Comparison of ENCODE assay signal across 12 cellular contexts in the genomic region with DNA sequence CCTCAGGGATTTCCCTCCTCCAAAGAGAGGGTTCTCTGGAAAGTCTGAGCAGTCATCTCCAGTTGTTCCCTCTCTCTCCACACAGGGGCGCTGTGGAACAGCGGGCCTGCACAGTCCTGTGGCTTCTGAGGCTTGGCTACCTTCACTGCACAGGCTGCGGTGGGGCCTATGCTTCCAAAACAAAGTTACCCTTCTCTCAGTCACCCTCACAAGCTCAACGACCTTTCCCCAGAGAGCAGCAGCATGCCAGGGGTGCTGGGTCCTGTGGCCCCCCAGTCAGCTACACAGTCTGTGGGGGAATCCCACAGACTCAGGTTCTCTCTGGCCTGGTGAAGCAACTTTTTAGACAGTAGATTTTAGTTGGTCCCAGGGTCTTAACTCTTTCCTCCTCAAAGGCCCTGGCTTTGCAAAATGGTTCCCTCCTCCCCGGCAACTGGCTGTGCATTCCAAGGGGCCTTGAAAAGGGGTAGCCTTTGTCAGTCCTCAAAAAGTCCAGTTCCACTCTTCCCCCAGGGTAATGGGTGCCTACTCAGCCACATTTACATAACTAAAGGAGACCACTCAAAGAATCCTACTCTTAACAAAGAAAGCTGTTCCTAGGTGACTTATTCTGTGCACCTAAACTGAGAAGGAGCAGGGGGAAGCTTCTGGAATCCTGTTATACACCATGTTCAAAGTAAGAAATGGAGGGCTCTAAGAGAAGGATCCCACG. TPM values are rescaled to one million over a fixed set of nuclear protein-coding genes. Genes with fewer than 3 reads are reported as not detected.
DNase-seq lines count a peak whose midpoint lies in the region; ATAC-seq and TF ChIP-seq lines count a peak whose summit lies in the region.
"Had no signal": no experiment of that assay in that cellular context is flagged by ENCODE, and none has a peak within 500 bp of the region (broad histone marks: within the 10 kb centered on the region; RNA-seq: fewer than 3 reads in every experiment).

No MANE protein-coding gene starts in this region.

- peak overlapping the region; percentile 88 for H3K4me3 Mint-ChIP-seq in neural crest cell
- H3K4me3 Mint-ChIP-seq in T-cell, result no peak overlapping the region
- H3K4me3 Mint-ChIP-seq: activated T-cell treated with anti-CD3 and anti-CD28 coated beads, Interleukin-2, amount 50 U/mL, for 4 hours had no signal

- H3K9me3 ChIP-seq in duodenal mucosa (ENCODE audit: control insufficient read depth in 1 of 2, low read length in 2 of 2), result peaks cover 5 to 9% of the 10 kb centered on the region in 2 donors

- DNase-seq in NCI-H2196 (lab: John Stamatoyannopoulos, UW; ENCODE audit: unreplicated experiment), result peak; percentile 18
- DNase-seq in NCI-H2196 treated with DMSO at 0.1 percent for 48 hours (lab: John Stamatoyannopoulos, UW; ENCODE audit: unreplicated experiment), result no peak
- no peak for DNase-seq in neural crest cell (ENCODE audit: low read depth, low spot score)
- DNase-seq in cardiac septum (ENCODE audit: low spot score), result no peak
- no peak for DNase-seq in T-cell
- DNase-seq in NCI-H2029 (lab: John Stamatoyannopoulos, UW), result no peak
- DNase-seq: activated T-cell treated with anti-CD3 and anti-CD28 coated beads, Interleukin-2, amount 50 U/mL, for 4 hours; left ventricle myocardium inferior; NCI-H2081 had no signal

- CTCF ChIA-PET in T-cell (lab: Charles Lee), result interaction anchor here in 1 of 2 donors (0.9 to 1.5 kb wide), 3 partner anchors 16 to 171 kb away, joined by 3 to 4 read pairs (median 3); no protein-coding TSS in a partner anchor

- peak overlapping the region; percentile 7 to 30 for H3K4me3 ChIP-seq in duodenal mucosa (ENCODE audit: low read depth in 1 of 2, low read length in 2 of 2)
- H3K4me3 ChIP-seq: A549, left ventricle myocardium inferior had no signal

- ATAC-seq in T-cell (replicated peaks in 1 of 4), result no peak
- ATAC-seq: A549; activated T-cell treated with anti-CD3 and anti-CD28 coated beads, Interleukin-2, amount 50 U/mL, for 4 hours had no signal

- intact Hi-C loops in cardiac septum (cut with DNase I), result loop anchor here (2.0 kb wide), 1 partner anchor 182 kb away; no protein-coding TSS in a partner anchor

- H3K27me3 Mint-ChIP-seq in neural crest cell (ENCODE audit: low read depth) (peaks cover 13% of the 10 kb centered on the region), T-cell (peaks cover 34 to 40% of the 10 kb centered on the region in 2 donors)

- H3K4me1 ChIP-seq in duodenal mucosa (ENCODE audit: control insufficient read depth in 1 of 2, insufficient read depth in 2 of 2, low read length in 2 of 2), result peaks cover 20 to 36% of the 10 kb centered on the region in 2 donors

- POLR2A ChIA-PET in T-cell (lab: Charles Lee), result no interaction called here

- TF ChIP-seq CTCF in LNCAP (IDR thresholded peaks at IDR 0.05) (peak; percentile 23; the same call in 1 of the 2 replicates), neural crest cell (conservative IDR thresholded peaks at IDR 0.05) (peak; percentile 61)

- H3K9ac ChIP-seq in duodenal mucosa (ENCODE audit: low read depth in 1 of 2, low read length in 2 of 2), result no peak overlapping the region

- H3K27ac Mint-ChIP-seq in neural crest cell (ENCODE audit: unreplicated experiment) (no peak overlapping the region), T-cell (no peak overlapping the region)

- no peaks in the 10 kb centered on the region for H3K27me3 ChIP-seq in duodenal mucosa (ENCODE audit: control insufficient read depth in 1 of 2, insufficient read depth in 2 of 2, low read length in 2 of 2)

- H3K4me1 Mint-ChIP-seq in neural crest cell (peaks cover 19% of the 10 kb centered on the region), T-cell (peaks cover 14 to 25% (median 21%) of the 10 kb centered on the region in 3 donors)

- no peaks in the 10 kb centered on the region for H3K36me3 ChIP-seq in duodenal mucosa (ENCODE audit: control insufficient read depth in 1 of 2, insufficient read depth in 2 of 2, low read length in 2 of 2)
- H3K36me3 ChIP-seq: left ventricle myocardium inferior had no signal

- peaks cover 7% of the 10 kb centered on the region for H3K36me3 Mint-ChIP-seq in neural crest cell (ENCODE audit: low read depth)
- H3K36me3 Mint-ChIP-seq in T-cell, result peaks cover 11% of the 10 kb centered on the region

- peaks cover 2% of the 10 kb centered on the region for H3K9me3 Mint-ChIP-seq in neural crest cell
- peaks cover 0 to 4% (median 0%) of the 10 kb centered on the region in 3 donors for H3K9me3 Mint-ChIP-seq in T-cell

- H3K27ac ChIP-seq in duodenal mucosa (ENCODE audit: low read depth, low read length), result no peak overlapping the region
- H3K27ac ChIP-seq: A549, left ventricle myocardium inferior had no signal

RNA-seq across cellular contexts. Expression of a gene that starts 14.9 kb away (rescaled TPM):
- 0.61 and 0.79 TPM in 2 replicates for total RNA-seq in neural crest cell
- 5.4 TPM for total RNA-seq in cardiac septum
- total RNA-seq in T-cell, result 1 to 10 TPM in 1 of 5 donors, under 1 TPM in 4; 0.30 to 2.0 (median 0.68) TPM

RNA-seq across cellular contexts. Expression of a gene that starts 53.8 kb away (rescaled TPM):
- 999 and 1,068 TPM in 2 replicates for total RNA-seq in neural crest cell
- 299 TPM for total RNA-seq in cardiac septum
- total RNA-seq in T-cell, result 100 to 1,000 TPM; 358 to 468 (median 397) TPM
